In genomic region chr12:100539209-100539608, GRCh38 we compare ENCODE assay signal across 10 cellular contexts. TPM values are rescaled to one million over a fixed set of nuclear protein-coding genes. Genes with fewer than 3 reads are reported as not detected.
DNase-seq lines count a peak whose midpoint lies in the region; TF ChIP-seq lines count a peak whose summit lies in the region.
"Had no signal": no experiment of that assay in that cellular context is flagged by ENCODE, and none has a peak within 500 bp of the region (broad histone marks: within the 10 kb centered on the region; RNA-seq: fewer than 3 reads in every experiment).

No MANE protein-coding gene starts in this region.

- H3K27me3 ChIP-seq in SK-N-SH (ENCODE audit: insufficient read depth) = no peaks in the 10 kb centered on the region
- H3K27me3 ChIP-seq: esophagus muscularis mucosa had no signal

- CTCF ChIA-PET in SK-N-SH (lab: Yijun Ruan, JAX) = interaction anchor here (2.5 kb wide), 1 partner anchor 16 kb away, joined by 5 read pairs; no protein-coding TSS in a partner anchor

- H2AFZ ChIP-seq in SK-N-SH (ENCODE audit: low read depth) = no peak overlapping the region

- H3K4me3 ChIP-seq in GM12865 (ENCODE audit: low read depth, low read length) = no peak overlapping the region
- no peak overlapping the region for H3K4me3 ChIP-seq in SK-N-SH (ENCODE audit: low read depth in 2 of 2, low read length in 1 of 2)
- H3K4me3 ChIP-seq in fibroblast of mammary gland (ENCODE audit: control insufficient read depth, low read depth, low read length) = no peak overlapping the region
- H3K4me3 ChIP-seq: esophagus muscularis mucosa had no signal

- H3K9me2 ChIP-seq in SK-N-SH = no peaks in the 10 kb centered on the region

- no peaks in the 10 kb centered on the region for H4K20me1 ChIP-seq in SK-N-SH (ENCODE audit: insufficient read depth)

- H3K4me1 ChIP-seq in SK-N-SH (ENCODE audit: control insufficient read depth in 1 of 2, insufficient read depth in 2 of 2, low read depth in 1 of 2, low read length in 1 of 2) = no peaks in the 10 kb centered on the region
- H3K4me1 ChIP-seq: esophagus muscularis mucosa had no signal

- H3K79me2 ChIP-seq in SK-N-SH (ENCODE audit: insufficient read depth) = no peaks in the 10 kb centered on the region

- peak; percentile 44 for DNase-seq in A172 (ENCODE audit: low spot score)
- peak; percentile 34 for DNase-seq in GM12865 (ENCODE audit: low read depth)
- no peak for DNase-seq in SK-N-SH
- DNase-seq in fibroblast of mammary gland (ENCODE audit: low read depth) = peak; percentile 40
- no peak for DNase-seq in cortex of kidney (lab: John Stamatoyannopoulos, UW)
- DNase-seq in HuH-7 (ENCODE audit: low spot score) = no peak
- no peak for DNase-seq in SKM-1 (lab: John Stamatoyannopoulos, UW; ENCODE audit: unreplicated experiment)
- no peak for DNase-seq in NCI-H774 (lab: John Stamatoyannopoulos, UW)

- H3K9ac ChIP-seq in SK-N-SH = no peak overlapping the region

- TF ChIP-seq RAD21 in SK-N-SH (IDR thresholded peaks at IDR 0.05; ENCODE audit: low read length) = no peak

- TF ChIP-seq EP300 in SK-N-SH (IDR thresholded peaks at IDR 0.05; ENCODE audit: borderline replicate concordance in 1 of 2, low read depth in 1 of 2, low read length in 1 of 2) = no peak

- POLR2A ChIA-PET in SK-N-SH (lab: Yijun Ruan, JAX) = no interaction called here

- TF ChIP-seq CTCF in GM12865 (IDR thresholded peaks at IDR 0.05; ENCODE audit: insufficient read depth, low read depth, low read length, missing control alignments) (no peak), SK-N-SH (IDR thresholded peaks at IDR 0.05) (no peak), fibroblast of mammary gland (conservative IDR thresholded peaks at IDR 0.05; ENCODE audit: control insufficient read depth, insufficient read depth, low read depth, low read length) (no peak)

- H3K4me2 ChIP-seq in SK-N-SH = no peak overlapping the region

- no peaks in the 10 kb centered on the region for H3K36me3 ChIP-seq in SK-N-SH (replicated peaks in 1 of 2; ENCODE audit: control insufficient read depth in 1 of 2, insufficient read depth in 2 of 2, low read length in 1 of 2)
- H3K36me3 ChIP-seq: esophagus muscularis mucosa had no signal

- WGBS in SK-N-SH (ENCODE audit: low lambda C conversion rate) = 63% methylated on average over 2 of the region's 2 CpGs

- no peaks in the 10 kb centered on the region for H3F3A ChIP-seq in SK-N-SH (replicated peaks; ENCODE audit: insufficient read depth)

- H3K9me3 ChIP-seq in SK-N-SH = no peaks in the 10 kb centered on the region
- H3K9me3 ChIP-seq: esophagus muscularis mucosa had no signal

- no peak overlapping the region for H3K27ac ChIP-seq in SK-N-SH (ENCODE audit: low read depth in 2 of 2, low read length in 1 of 2)
- H3K27ac ChIP-seq: esophagus muscularis mucosa had no signal

TF ChIP-seq in SK-N-SH, 30 proteins besides CTCF, POLR2A, EP300 and RAD21:
- TF ChIP-seq REST (IDR thresholded peaks at IDR 0.05; ENCODE audit: low read depth, low read length) = peak; percentile 99
- TF ChIP-seq FOXJ3 (CRISPR knock-in tag; IDR thresholded peaks at IDR 0.05) = no peak

RNA-seq across cellular contexts. Expression of gene GAS2L3, which starts 34.3 kb away (rescaled TPM):
- total RNA-seq in A172 (2014; rRNA removed; shearing (Covaris generic)) = 25.4 and 33.0 TPM in 2 replicates
- 1.6 TPM in 2 replicates for polyA plus RNA-seq in SK-N-SH (2012; rRNA removed)
- polyA plus RNA-seq in SK-N-SH (2012; cell fraction: cytosol; rRNA removed) = 1.8 and 2.0 TPM in 2 replicates
- polyA plus RNA-seq in SK-N-SH (2012; cell fraction: nucleus; rRNA removed) = 2.0 and 4.4 TPM in 2 replicates
- polyA plus RNA-seq: naive thymus-derived CD4-positive, alpha-beta T cell had no signal

Comparison
In these comparisons a context has a peak if more than half of its experiments do, and no peak if none do; other contexts are left out.
1. DNase-seq: peak in A172 (single experiment), GM12865 (single experiment) and fibroblast of mammary gland (single experiment); none in SK-N-SH (single experiment), cortex of kidney (single experiment), HuH-7 (single experiment), SKM-1 (single experiment) and NCI-H774 (single experiment).